Comparison of ENCODE assay signal across 21 cellular contexts in the genomic region with DNA sequence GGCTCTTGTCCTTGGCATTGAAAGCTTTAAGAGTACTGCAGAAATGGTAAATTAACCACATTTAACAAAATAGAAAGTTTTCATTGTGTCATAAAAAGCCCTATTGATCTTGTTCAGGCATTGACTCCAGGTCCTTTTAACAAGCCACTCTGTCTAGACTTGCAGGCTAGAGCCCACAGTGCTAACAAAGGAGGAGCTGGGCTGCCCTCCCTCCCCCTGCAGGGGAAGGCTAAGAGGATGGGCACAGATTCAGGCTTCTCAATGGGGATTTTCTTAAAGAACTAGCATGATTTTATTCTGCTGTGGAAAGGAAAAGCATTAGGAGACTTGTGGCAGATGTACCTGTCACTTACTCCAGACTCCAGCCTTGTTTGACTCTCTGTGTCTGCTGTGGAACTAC.
DNase-seq lines count a peak whose midpoint lies in the region; ATAC-seq and TF ChIP-seq lines count a peak whose summit lies in the region.
"Had no signal": no experiment of that assay in that cellular context is flagged by ENCODE, and none has a peak within 500 bp of the region (broad histone marks: within the 10 kb centered on the region; RNA-seq: fewer than 3 reads in every experiment).

No MANE protein-coding gene starts in this region.

- no peak overlapping the region for H3K4me2 ChIP-seq in trophoblast cell (ENCODE audit: low read length)
- H3K4me2 ChIP-seq in mammary epithelial cell (ENCODE audit: insufficient read depth, low read depth, low read length), result no peak overlapping the region
- H3K4me2 ChIP-seq: BLaER1 had no signal

- TF ChIP-seq CTCF in right lobe of liver (IDR thresholded peaks at IDR 0.05), result no peak
- no peak for TF ChIP-seq CTCF in mammary epithelial cell (conservative IDR thresholded peaks at IDR 0.05 in 1 of 2, IDR thresholded peaks at IDR 0.05 in 1 of 2; ENCODE audit: extremely low read depth in 1 of 2, insufficient read depth in 1 of 2, low read depth in 1 of 2, low read length in 2 of 2)

- H4K8ac ChIP-seq in trophoblast cell (ENCODE audit: low read depth, low read length), result peak overlapping the region; percentile 8

- peak overlapping the region; percentile 54 for H2BK120ac ChIP-seq in trophoblast cell (ENCODE audit: insufficient read depth, low read length, poor library complexity)

- H4K20me1 ChIP-seq in mammary epithelial cell (ENCODE audit: insufficient read depth, low read length), result no peaks in the 10 kb centered on the region
- H4K20me1 ChIP-seq: BLaER1 had no signal

- H3K27ac ChIP-seq in trophoblast cell (ENCODE audit: low read depth, low read length), result peak overlapping the region; percentile 72
- H3K27ac ChIP-seq in right lobe of liver, result no peak overlapping the region
- H3K27ac ChIP-seq in mammary epithelial cell (ENCODE audit: insufficient read depth, low read depth, low read length), result no peak overlapping the region
- H3K27ac ChIP-seq: BLaER1, ovary, RWPE1, vagina had no signal

- CTCF ChIA-PET in mammary epithelial cell (lab: Charles Lee; ENCODE audit: low non-redundant PET), result no interaction called here

- peaks cover 16% of the 10 kb centered on the region for H3K79me1 ChIP-seq in trophoblast cell (ENCODE audit: low read length)

- peak; percentile 51 for DNase-seq in NCI-H2227 (lab: John Stamatoyannopoulos, UW; ENCODE audit: unreplicated experiment)
- no peak for DNase-seq in NCI-H2227 treated with DMSO at 0.1 percent for 48 hours (lab: John Stamatoyannopoulos, UW)
- peak; percentile 57 to 80 for DNase-seq in NCI-H1930 (lab: John Stamatoyannopoulos, UW)
- peak; percentile 54 for DNase-seq in ecto neural progenitor cell (ENCODE audit: low spot score)
- DNase-seq in trophoblast cell, result no peak
- no peak for DNase-seq in right lobe of liver
- DNase-seq in ACHN, result no peak
- no peak for DNase-seq in mammary epithelial cell
- DNase-seq: activated CD8-positive, alpha-beta T cell treated with anti-CD3 and anti-CD28 coated beads, Interleukin-2, amount 10 ng/mL, durations not matched to agents 7 days and 5 days; activated naive CD4-positive, alpha-beta T cell treated with Interleukin-2 at 50 U/mL for 16 hours; activated T-cell treated with anti-CD3 and anti-CD28 coated beads, Interleukin-2, amount 50 U/mL, for 1 hour; amniotic stem cell; KG1; kidney; naive B cell; ovary had no signal

- H3K27me3 ChIP-seq in trophoblast cell (ENCODE audit: insufficient read depth, low read length) (no peaks in the 10 kb centered on the region), right lobe of liver (no peaks in the 10 kb centered on the region), mammary epithelial cell (ENCODE audit: insufficient read depth, low read length) (no peaks in the 10 kb centered on the region)
- H3K27me3 ChIP-seq: BLaER1, ovary, vagina had no signal

- peak overlapping the region; percentile 2 for H2AFZ ChIP-seq in trophoblast cell (ENCODE audit: insufficient read depth, low read length, poor library complexity)
- H2AFZ ChIP-seq in mammary epithelial cell (ENCODE audit: low read depth, low read length), result no peak overlapping the region

- H3K4me3 ChIP-seq in trophoblast cell (ENCODE audit: low read depth, low read length), result no peak overlapping the region
- H3K4me3 ChIP-seq in right lobe of liver, result no peak overlapping the region
- no peak overlapping the region for H3K4me3 ChIP-seq in mammary epithelial cell (replicated peaks in 1 of 3; ENCODE audit: insufficient read depth in 1 of 3, low read depth in 2 of 3, low read length in 3 of 3)
- H3K4me3 ChIP-seq: BLaER1, GM12878, HAP-1, ovary, vagina had no signal

- H4K91ac ChIP-seq in trophoblast cell (ENCODE audit: low read depth, low read length), result peak overlapping the region; percentile 72

- in situ Hi-C loops in ACHN (cut with HindIII; ENCODE audit: low pct_ligation_motif_present, low pct_unique_long_range_greater_than_20kb, low sequenced_read_pairs) (no loop called here), mammary epithelial cell (cut with MboI; ENCODE audit: low sequenced_read_pairs in 2 of 2) (no loop called here)

- H2BK12ac ChIP-seq in trophoblast cell (ENCODE audit: low read length), result peak overlapping the region; percentile 53

- H2AK5ac ChIP-seq in trophoblast cell (ENCODE audit: low read length), result peak overlapping the region; percentile 11

- H3K4ac ChIP-seq in trophoblast cell (ENCODE audit: low read depth, low read length), result peak overlapping the region; percentile 18

- H3K23ac ChIP-seq in trophoblast cell (ENCODE audit: low read length), result no peak overlapping the region

- H3K36me3 ChIP-seq in trophoblast cell (ENCODE audit: control insufficient read depth in 1 of 2, insufficient read depth in 2 of 2, low read length in 2 of 2), result no peaks in the 10 kb centered on the region
- H3K36me3 ChIP-seq in right lobe of liver, result no peaks in the 10 kb centered on the region
- H3K36me3 ChIP-seq in mammary epithelial cell (ENCODE audit: insufficient read depth, low read length), result no peaks in the 10 kb centered on the region
- H3K36me3 ChIP-seq: BLaER1, HAP-1, ovary, vagina had no signal

- peak overlapping the region; percentile 1 for H4K12ac ChIP-seq in trophoblast cell (ENCODE audit: low read depth, low read length)

- H3K9ac ChIP-seq in trophoblast cell (ENCODE audit: low read length), result no peak overlapping the region
- H3K9ac ChIP-seq in mammary epithelial cell (ENCODE audit: insufficient read depth, low read length), result no peak overlapping the region
- H3K9ac ChIP-seq: BLaER1 had no signal

- dilution Hi-C loops in mammary epithelial cell (cut with HindIII; ENCODE audit: low sequenced_read_pairs), result no loop called here

- TF ChIP-seq POLR2A in right lobe of liver (IDR thresholded peaks at IDR 0.05), result no peak

- no peaks in the 10 kb centered on the region for H3K9me3 ChIP-seq in trophoblast cell (ENCODE audit: insufficient read depth, low read depth, low read length)
- H3K9me3 ChIP-seq in right lobe of liver, result no peaks in the 10 kb centered on the region
- peaks cover 3% of the 10 kb centered on the region for H3K9me3 ChIP-seq in mammary epithelial cell (replicated peaks; ENCODE audit: insufficient read depth, low read length)
- H3K9me3 ChIP-seq: BLaER1, HAP-1, ovary, vagina had no signal

- H3K14ac ChIP-seq in trophoblast cell (ENCODE audit: low read length), result peak overlapping the region; percentile 48

- H3K79me2 ChIP-seq in trophoblast cell (ENCODE audit: control insufficient read depth, insufficient read depth, low read length, poor library complexity), result no peaks in the 10 kb centered on the region
- H3K79me2 ChIP-seq in mammary epithelial cell (ENCODE audit: insufficient read depth, low read length), result no peaks in the 10 kb centered on the region

- ATAC-seq in right lobe of liver, result no peak
- ATAC-seq: activated CD8-positive, alpha-beta T cell treated with anti-CD3 and anti-CD28 coated beads, Interleukin-2, amount 10 ng/mL, durations not matched to agents 7 days and 5 days; GM12878 had no signal

- no TSS peak for BruUV-seq in mammary epithelial cell (replicated peaks; lab: Mats Ljungman, UMichigan)

- intact Hi-C loops in right lobe of liver (cut with DNase I) (no loop called here), mammary epithelial cell (cut with micrococcal nuclease) (no loop called here)

- H2BK5ac ChIP-seq in trophoblast cell (ENCODE audit: low read depth, low read length, poor library complexity), result peak overlapping the region; percentile 83

- peak overlapping the region; percentile 28 for H3K18ac ChIP-seq in trophoblast cell (ENCODE audit: low read length)

- H3K4me1 ChIP-seq in trophoblast cell (ENCODE audit: control insufficient read depth in 1 of 2, insufficient read depth in 2 of 2, low read length in 2 of 2) (peaks cover 6 to 7% of the 10 kb centered on the region in 2 experiments), right lobe of liver (no peaks in the 10 kb centered on the region), mammary epithelial cell (ENCODE audit: insufficient read depth, low read length) (no peaks in the 10 kb centered on the region)
- H3K4me1 ChIP-seq: BLaER1, HAP-1, vagina had no signal

Comparison
In these comparisons a context has a peak if more than half of its experiments do, and no peak if none do; other contexts are left out.
1. DNase-seq: peak in NCI-H2227 (single experiment), NCI-H1930 (2 of 2) and ecto neural progenitor cell (single experiment); none in NCI-H2227 treated with DMSO at 0.1 percent for 48 hours (single experiment), trophoblast cell (0 of 2), right lobe of liver (0 of 3), ACHN (single experiment) and mammary epithelial cell (single experiment).